Comparison of ENCODE assay signal across 10 cellular contexts in the genomic region with DNA sequence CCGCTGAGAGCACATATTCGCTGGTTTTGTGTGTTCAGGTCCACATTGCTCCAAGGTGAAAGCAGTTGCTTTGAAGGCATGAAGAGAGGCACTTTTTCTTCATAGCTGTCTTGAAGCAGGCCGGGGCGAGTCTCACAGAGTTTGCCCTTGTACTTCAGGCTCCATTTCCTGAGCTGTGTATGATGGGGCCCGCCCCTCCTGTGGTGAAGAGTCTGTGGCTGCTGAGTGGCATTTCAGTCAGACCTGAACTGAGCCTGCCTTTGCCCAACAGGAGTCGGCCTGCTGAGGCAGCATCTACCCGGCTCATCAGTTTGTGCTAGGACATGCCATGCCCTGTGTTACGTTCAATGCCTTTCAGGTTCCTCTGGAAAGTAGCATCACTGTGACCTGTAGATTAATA. TPM values are rescaled to one million over a fixed set of nuclear protein-coding genes. Genes with fewer than 3 reads are reported as not detected.
A peak's percentile ranks its signal among the peaks of the same experiment; 100 is the strongest.
DNase-seq lines count a peak whose midpoint lies in the region; ATAC-seq and TF ChIP-seq lines count a peak whose summit lies in the region.
"Had no signal": no experiment of that assay in that cellular context is flagged by ENCODE, and none has a peak within 500 bp of the region (broad histone marks: within the 10 kb centered on the region; RNA-seq: fewer than 3 reads in every experiment).

No MANE protein-coding gene starts in this region.

- H3K9me3 ChIP-seq in heart right ventricle (no peaks in the 10 kb centered on the region), upper lobe of right lung (no peaks in the 10 kb centered on the region), HAP-1 (no peaks in the 10 kb centered on the region)

- no peaks in the 10 kb centered on the region for H3K9me3 Mint-ChIP-seq in activated T-cell treated with anti-CD3 and anti-CD28 coated beads, Interleukin-2, amount 50 U/mL, for 4 hours
- H3K9me3 Mint-ChIP-seq in natural killer cell treated with Interleukin-12 subunit alpha and Interleukin-12 subunit beta and Interleukin-15 and Interleukin-18, amount 100 ng/mL, for 72 hours = no peaks in the 10 kb centered on the region

- H3K4me1 ChIP-seq in heart right ventricle (peaks cover 0 to 67% (median 33%) of the 10 kb centered on the region in 9 donors), upper lobe of right lung (peaks cover 44% of the 10 kb centered on the region), HAP-1 (no peaks in the 10 kb centered on the region)

- peak overlapping the region; percentile 71 for H3K4me3 Mint-ChIP-seq in activated T-cell treated with anti-CD3 and anti-CD28 coated beads, Interleukin-2, amount 50 U/mL, for 4 hours
- H3K4me3 Mint-ChIP-seq in natural killer cell treated with Interleukin-12 subunit alpha and Interleukin-12 subunit beta and Interleukin-15 and Interleukin-18, amount 100 ng/mL, for 72 hours = peak overlapping the region; percentile 80

- 85 to 87% methylated on average over 8 of the region's 8 CpGs for WGBS in heart right ventricle, 2 donors

- TF ChIP-seq CTCF in heart right ventricle (IDR thresholded peaks at IDR 0.05) (no peak), upper lobe of right lung (IDR thresholded peaks at IDR 0.05) (no peak)

- H3K27ac ChIP-seq in heart right ventricle = peak overlapping the region in 9 of 10 donors; percentile 0 to 71 (median 51)
- H3K27ac ChIP-seq in upper lobe of right lung = peak overlapping the region; percentile 56
- H3K27ac ChIP-seq: VCaP had no signal

- H3K27me3 Mint-ChIP-seq in activated T-cell treated with anti-CD3 and anti-CD28 coated beads, Interleukin-2, amount 50 U/mL, for 4 hours (ENCODE audit: low read depth) = no peaks in the 10 kb centered on the region
- H3K27me3 Mint-ChIP-seq in natural killer cell treated with Interleukin-12 subunit alpha and Interleukin-12 subunit beta and Interleukin-15 and Interleukin-18, amount 100 ng/mL, for 72 hours = no peaks in the 10 kb centered on the region

- no peak overlapping the region for H3K4me3 ChIP-seq in heart right ventricle
- H3K4me3 ChIP-seq in upper lobe of right lung = no peak overlapping the region
- H3K4me3 ChIP-seq in HAP-1 = no peak overlapping the region

- peaks cover 19% of the 10 kb centered on the region for H3K36me3 Mint-ChIP-seq in activated T-cell treated with anti-CD3 and anti-CD28 coated beads, Interleukin-2, amount 50 U/mL, for 4 hours (ENCODE audit: insufficient read depth)
- peaks cover 16% of the 10 kb centered on the region for H3K36me3 Mint-ChIP-seq in natural killer cell treated with Interleukin-12 subunit alpha and Interleukin-12 subunit beta and Interleukin-15 and Interleukin-18, amount 100 ng/mL, for 72 hours

- H3K36me3 ChIP-seq in heart right ventricle = no peaks in the 10 kb centered on the region
- no peaks in the 10 kb centered on the region for H3K36me3 ChIP-seq in upper lobe of right lung
- H3K36me3 ChIP-seq in HAP-1 (replicated peaks) = no peaks in the 10 kb centered on the region

- in situ Hi-C loops in HAP-1 (cut with MboI; ENCODE audit: low sequenced_read_pairs) = no loop called here

- ATAC-seq in heart right ventricle = peak in 5 of 8 donors; percentile 28 to 65 (median 43)
- ATAC-seq in Right ventricle myocardium inferior = no peak
- ATAC-seq in activated T-cell treated with anti-CD3 and anti-CD28 coated beads, Interleukin-2, amount 50 U/mL, for 4 hours = peak; percentile 98
- ATAC-seq in natural killer cell treated with Interleukin-12 subunit alpha and Interleukin-12 subunit beta and Interleukin-15 and Interleukin-18, amount 100 ng/mL, for 72 hours = peak; percentile 98 to 99
- ATAC-seq in upper lobe of right lung = peak; percentile 93
- ATAC-seq in HG02642 (IDR thresholded peaks at IDR 0.05; ENCODE audit: poor library complexity, unreplicated experiment) = no peak

- intact Hi-C loops in heart right ventricle (cut with DNase I) (loop anchor here in 1 of 10 donors (5.0 kb wide), 1 partner anchor 1697 kb away; no protein-coding TSS in a partner anchor), Right ventricle myocardium inferior (cut with DNase I) (loop anchor here (5.0 kb wide), 1 partner anchor 42 kb away; the partner anchor contains the start of gene C1QTNF9), upper lobe of right lung (cut with DNase I) (no loop called here)

- no peak for DNase-seq in heart right ventricle
- DNase-seq in Right ventricle myocardium inferior (ENCODE audit: missing footprints) = no peak
- peak; percentile 69 for DNase-seq in activated T-cell treated with anti-CD3 and anti-CD28 coated beads, Interleukin-2, amount 50 U/mL, for 4 hours
- DNase-seq in natural killer cell treated with Interleukin-12 subunit alpha and Interleukin-12 subunit beta and Interleukin-15 and Interleukin-18, amount 100 ng/mL, for 72 hours (ENCODE audit: low spot score) = peak; percentile 88
- peak; percentile 80 for DNase-seq in upper lobe of right lung
- DNase-seq in HAP-1 (ENCODE audit: low spot score in 2 of 2) = no peak
- DNase-seq in cortex of kidney (lab: John Stamatoyannopoulos, UW) = no peak

- H3K27ac Mint-ChIP-seq in natural killer cell treated with Interleukin-12 subunit alpha and Interleukin-12 subunit beta and Interleukin-15 and Interleukin-18, amount 100 ng/mL, for 72 hours = peak overlapping the region; percentile 74 to 86

- H3K27me3 ChIP-seq in heart right ventricle (no peaks in the 10 kb centered on the region), upper lobe of right lung (no peaks in the 10 kb centered on the region), HAP-1 (ENCODE audit: low read depth) (no peaks in the 10 kb centered on the region)

- H3K4me1 Mint-ChIP-seq in activated T-cell treated with anti-CD3 and anti-CD28 coated beads, Interleukin-2, amount 50 U/mL, for 4 hours (ENCODE audit: low read depth) = peaks cover 92% of the 10 kb centered on the region
- peaks cover 77 to 78% of the 10 kb centered on the region in 2 donors for H3K4me1 Mint-ChIP-seq in natural killer cell treated with Interleukin-12 subunit alpha and Interleukin-12 subunit beta and Interleukin-15 and Interleukin-18, amount 100 ng/mL, for 72 hours (ENCODE audit: low read depth in 2 of 2)

RNA-seq across cellular contexts. Expression of gene C1QTNF9, which starts 44.4 kb away (rescaled TPM):
- 1 to 10 TPM in 9 of 10 donors, under 1 TPM in 1; 0.30 to 7.2 (median 2.6) TPM for total RNA-seq in heart right ventricle
- 1 to 10 TPM; 3.8 to 4.5 TPM for polyA plus RNA-seq in heart right ventricle
- total RNA-seq in Right ventricle myocardium inferior = 4.5 TPM
- not detected for total RNA-seq in activated T-cell treated with anti-CD3 and anti-CD28 coated beads, Interleukin-2, amount 50 U/mL, for 4 hours
- under 1 TPM in 1 of 2 donors, not detected in 1; 0.39 TPM for total RNA-seq in natural killer cell treated with Interleukin-12 subunit alpha and Interleukin-12 subunit beta and Interleukin-15 and Interleukin-18, amount 100 ng/mL, for 72 hours
- total RNA-seq in upper lobe of right lung = not detected
- total RNA-seq: kidney epithelial cell had no signal

Comparison
In these comparisons a context has a peak if more than half of its experiments do, and no peak if none do; other contexts are left out.
1. ATAC-seq: peak in heart right ventricle (5 of 8), activated T-cell treated with anti-CD3 and anti-CD28 coated beads, Interleukin-2, amount 50 U/mL, for 4 hours (2 of 2), natural killer cell treated with Interleukin-12 subunit alpha and Interleukin-12 subunit beta and Interleukin-15 and Interleukin-18, amount 100 ng/mL, for 72 hours (2 of 2) and upper lobe of right lung (single experiment); none in Right ventricle myocardium inferior (single experiment) and HG02642 (single experiment).
2. DNase-seq: peak in activated T-cell treated with anti-CD3 and anti-CD28 coated beads, Interleukin-2, amount 50 U/mL, for 4 hours (single experiment), natural killer cell treated with Interleukin-12 subunit alpha and Interleukin-12 subunit beta and Interleukin-15 and Interleukin-18, amount 100 ng/mL, for 72 hours (single experiment) and upper lobe of right lung (single experiment); none in heart right ventricle (0 of 2), Right ventricle myocardium inferior (single experiment), HAP-1 (0 of 2) and cortex of kidney (single experiment).